In the genomic region with DNA sequence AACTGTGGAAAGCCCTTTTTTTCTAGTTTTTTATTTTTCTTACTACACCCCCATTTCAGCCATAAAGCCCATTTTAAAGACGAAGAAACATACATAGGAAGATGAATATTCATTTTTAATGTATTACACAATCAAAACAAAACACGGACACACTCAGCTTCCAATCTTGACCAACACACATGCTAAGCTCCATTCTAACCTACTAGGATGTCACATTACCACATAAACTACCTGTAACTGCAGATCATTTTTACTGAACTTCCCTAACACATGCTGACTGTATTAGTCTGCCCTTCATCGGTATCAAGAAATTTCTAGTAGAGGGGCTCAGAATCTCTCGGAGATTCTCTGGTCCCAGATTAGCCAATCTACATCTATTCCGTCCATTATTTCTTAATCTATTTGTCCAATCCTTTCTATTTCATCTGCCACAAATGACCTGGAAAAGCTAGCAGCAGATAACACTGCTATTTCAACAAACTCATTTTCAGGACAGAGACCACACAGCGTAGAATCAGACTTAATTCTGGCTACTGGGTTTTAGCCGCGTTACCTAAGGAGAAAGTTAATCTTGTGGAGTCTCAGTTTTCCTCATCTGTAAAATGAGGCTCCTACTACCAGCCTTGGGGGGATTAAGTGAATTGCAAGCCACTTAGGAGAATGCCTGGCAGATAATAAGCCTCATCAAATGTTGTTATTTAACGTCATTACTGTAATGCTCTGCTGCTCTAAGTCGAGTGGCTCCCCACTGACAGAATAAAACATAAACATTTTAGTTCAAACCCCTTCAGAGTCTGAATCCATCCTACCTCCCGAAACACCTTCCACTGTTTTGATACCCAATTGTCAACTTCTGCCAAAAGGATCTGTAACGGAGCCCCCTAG, we compare ENCODE assay signal across 8 cellular contexts. TPM values are rescaled to one million over a fixed set of nuclear protein-coding genes. Genes with fewer than 3 reads are reported as not detected.
DNase-seq lines count a peak whose midpoint lies in the region; ATAC-seq and TF ChIP-seq lines count a peak whose summit lies in the region.

No MANE protein-coding gene starts in this region.

- BruUV-seq in OCI-LY7 (replicated peaks; lab: Mats Ljungman, UMichigan): TSS peak; percentile 47

- DNase-seq in GM12865 (ENCODE audit: low read depth) (no peak), OCI-LY7 (ENCODE audit: low spot score) (no peak), fibroblast of villous mesenchyme (ENCODE audit: low read depth) (peak; percentile 34), gastrocnemius medialis (no peak), NCI-H526 (lab: John Stamatoyannopoulos, UW) (no peak)

- H3K27me3 ChIP-seq in gastrocnemius medialis: no peaks in the 10 kb centered on the region

- in situ Hi-C loops in gastrocnemius medialis (cut with MboI; ENCODE audit: low sequenced_read_pairs in 4 of 4): no loop called here

- peaks cover 53% of the 10 kb centered on the region for H3K4me1 ChIP-seq in OCI-LY7 (ENCODE audit: insufficient read depth, low read length, poor library complexity, severe bottlenecking)
- peaks cover 40 to 60% of the 10 kb centered on the region in 2 donors for H3K4me1 ChIP-seq in gastrocnemius medialis

- CTCF ChIA-PET in OCI-LY7 (lab: Charles Lee; ENCODE audit: unreplicated experiment): no interaction called here

- peaks cover 33% of the 10 kb centered on the region for H3K36me3 ChIP-seq in OCI-LY7 (ENCODE audit: insufficient read depth, low read length)
- no peaks in the 10 kb centered on the region for H3K36me3 ChIP-seq in gastrocnemius medialis

- H3K9me3 ChIP-seq in OCI-LY7 (ENCODE audit: low read length) (0 out of 2 replicates have a peak, but pooled peaks cover 3% of the 10 kb centered on the region), gastrocnemius medialis (no peaks in the 10 kb centered on the region)

- intact Hi-C loops in OCI-LY7 (cut with micrococcal nuclease; ENCODE audit: unreplicated experiment) (no loop called here), gastrocnemius medialis (cut with DNase I; ENCODE audit: low total_unique reads) (loop anchor here (2.0 to 10.0 kb wide), 4 partner anchors 125 to 929 kb away; a partner anchor contains a TSS)

- H3K4me2 ChIP-seq in OCI-LY7 (ENCODE audit: low read length): peak overlapping the region; percentile 72

- H4K20me1 ChIP-seq in OCI-LY7 (ENCODE audit: insufficient read depth, low read length): peaks cover 37% of the 10 kb centered on the region

- TF ChIP-seq CTCF in GM12865 (IDR thresholded peaks at IDR 0.05; ENCODE audit: insufficient read depth, low read depth, low read length, missing control alignments) (no peak), OCI-LY7 (conservative IDR thresholded peaks at IDR 0.05; ENCODE audit: low read length) (no peak), fibroblast of villous mesenchyme (IDR thresholded peaks at IDR 0.05; ENCODE audit: insufficient read depth, low read depth, low read length) (no peak), gastrocnemius medialis (IDR thresholded peaks at IDR 0.05 in 4 of 5, conservative IDR thresholded peaks at IDR 0.05 in 1 of 5) (no peak)

- H3K4me3 ChIP-seq in GM12865 (ENCODE audit: low read depth, low read length): peak overlapping the region; percentile 91
- peak overlapping the region; percentile 95 for H3K4me3 ChIP-seq in OCI-LY7 (ENCODE audit: low read depth, low read length, poor library complexity, severe bottlenecking)
- H3K4me3 ChIP-seq in fibroblast of villous mesenchyme (ENCODE audit: low read depth, low read length): peak overlapping the region; percentile 87
- H3K4me3 ChIP-seq in gastrocnemius medialis: peak overlapping the region; percentile 87 to 95 (median 92)

- peaks cover 88% of the 10 kb centered on the region for H3K79me2 ChIP-seq in OCI-LY7 (ENCODE audit: insufficient read depth, low read depth, low read length)

- H2AFZ ChIP-seq in OCI-LY7 (ENCODE audit: low read length): no peak overlapping the region

- no peaks in the 10 kb centered on the region for H3K9me2 ChIP-seq in OCI-LY7 (ENCODE audit: insufficient read depth, low read length)

- no peak for ATAC-seq in gastrocnemius medialis
- no peak for ATAC-seq in GM19035 (IDR thresholded peaks at IDR 0.05; ENCODE audit: unreplicated experiment)
- no peak for ATAC-seq in HG02588 (IDR thresholded peaks at IDR 0.05; ENCODE audit: unreplicated experiment)
- ATAC-seq in GM18907 (IDR thresholded peaks at IDR 0.05; ENCODE audit: unreplicated experiment): no peak

- H3K27ac ChIP-seq in OCI-LY7 (ENCODE audit: low read depth, low read length, poor library complexity, severe bottlenecking) (no peak overlapping the region), gastrocnemius medialis (peak overlapping the region; percentile 98 to 99 (median 99))

- POLR2A ChIA-PET in OCI-LY7 (lab: Charles Lee): interaction anchor here (0.5 to 5.3 kb wide), 11 partner anchors 9 to 147 kb away, joined by 3 to 73 read pairs (median 5); a partner anchor contains a TSS

- TF ChIP-seq POLR2A in gastrocnemius medialis (IDR thresholded peaks at IDR 0.05): no peak

RNA-seq across cellular contexts. Expression of a gene that starts 1.6 kb away (rescaled TPM):
- total RNA-seq in OCI-LY7 (2014; rRNA removed; shearing (Covaris generic)): 105 and 116 TPM in 2 replicates
- total RNA-seq in OCI-LY7 (2022) (293 and 330 TPM in 2 replicates), fibroblast of villous mesenchyme (129 and 187 TPM in 2 replicates), gastrocnemius medialis (100 to 1,000 TPM in 3 of 4 donors, 10 to 100 TPM in 1; 82.8 to 138 (median 129) TPM)
